Comparison of ENCODE assay signal across 20 cellular contexts in genomic region chr4:44017422-44017739, GRCh38.
DNase-seq lines count a peak whose midpoint lies in the region; ATAC-seq and TF ChIP-seq lines count a peak whose summit lies in the region.
"Had no signal": no experiment of that assay in that cellular context is flagged by ENCODE, and none has a peak within 500 bp of the region (broad histone marks: within the 10 kb centered on the region; RNA-seq: fewer than 3 reads in every experiment).

No MANE protein-coding gene starts in this region.

- BruUV-seq in Caco-2 (replicated peaks; lab: Mats Ljungman, UMichigan): no TSS peak
- BruUV-seq in Panc1 (replicated peaks; lab: Mats Ljungman, UMichigan): no TSS peak

- H3K9me3 Mint-ChIP-seq in Caco-2 (ENCODE audit: unreplicated experiment): no peaks in the 10 kb centered on the region

- H3K9me3 ChIP-seq in Caco-2 (no peaks in the 10 kb centered on the region), Panc1 (ENCODE audit: control insufficient read depth, insufficient read depth, low read depth, low read length) (no peaks in the 10 kb centered on the region)
- H3K9me3 ChIP-seq: SJCRH30 had no signal

- POLR2A ChIA-PET in Caco-2 (lab: Charles Lee) (no interaction called here), Panc1 (lab: Charles Lee) (no interaction called here)

- H3K27me3 Mint-ChIP-seq in Caco-2 (ENCODE audit: insufficient read depth, unreplicated experiment): no peaks in the 10 kb centered on the region
- H3K27me3 Mint-ChIP-seq: CD4-positive, CD25-positive, alpha-beta regulatory T cell had no signal

- no peaks in the 10 kb centered on the region for H3K4me1 Mint-ChIP-seq in Caco-2 (ENCODE audit: low read depth, unreplicated experiment)
- H3K4me1 Mint-ChIP-seq: CD4-positive, CD25-positive, alpha-beta regulatory T cell had no signal

- ATAC-seq in Panc1: peak; percentile 76
- ATAC-seq: PC-3, Right ventricle myocardium inferior had no signal

- H3K36me3 ChIP-seq in Caco-2 (ENCODE audit: control insufficient read depth, insufficient read depth, low read length) (no peaks in the 10 kb centered on the region), Panc1 (ENCODE audit: control insufficient read depth, insufficient read depth, low read length) (no peaks in the 10 kb centered on the region; the same call in 1 of the 2 replicates)
- H3K36me3 ChIP-seq: BLaER1, SJCRH30 had no signal

- H3K4me3 Mint-ChIP-seq in Caco-2 (ENCODE audit: unreplicated experiment): peak overlapping the region; percentile 46
- H3K4me3 Mint-ChIP-seq: CD4-positive, CD25-positive, alpha-beta regulatory T cell had no signal

- intact Hi-C loops in Caco-2 (cut with micrococcal nuclease; ENCODE audit: unreplicated experiment): no loop called here
- intact Hi-C loops in Panc1 (cut with micrococcal nuclease; ENCODE audit: unreplicated experiment): no loop called here

- H3K27me3 ChIP-seq in Caco-2 (replicated peaks; ENCODE audit: control insufficient read depth, insufficient read depth, low read length) (no peaks in the 10 kb centered on the region), Panc1 (ENCODE audit: control insufficient read depth, insufficient read depth, low read length) (no peaks in the 10 kb centered on the region)
- H3K27me3 ChIP-seq: SJCRH30 had no signal

- in situ Hi-C loops in Panc1 (cut with HindIII; ENCODE audit: low pct_unique_long_range_greater_than_20kb, low sequenced_read_pairs): no loop called here

- no peak for TF ChIP-seq CTCF in Caco-2 (IDR thresholded peaks at IDR 0.05; ENCODE audit: insufficient read depth in 1 of 2, low read depth in 1 of 2, low read length in 1 of 2, severe bottlenecking in 1 of 2, unreplicated experiment in 1 of 2)
- no peak for TF ChIP-seq CTCF in Panc1 (IDR thresholded peaks at IDR 0.05)

- DNase-seq in NCI-H1092 (lab: John Stamatoyannopoulos, UW) (peak; percentile 24), NCI-H1092 treated with DMSO at 0.1 percent for 48 hours (lab: John Stamatoyannopoulos, UW) (no peak), Caco-2 (no peak), NCI-H146 treated with DMSO at 0.1 percent for 48 hours (lab: John Stamatoyannopoulos, UW; ENCODE audit: unreplicated experiment) (peak; percentile 16), Panc1 (ENCODE audit: low read depth, low spot score) (peak; percentile 4), AG08395 (ENCODE audit: low spot score) (no peak), DMS79 treated with DMSO at 0.1 percent for 48 hours (lab: John Stamatoyannopoulos, UW) (no peak), HK-2 (ENCODE audit: unreplicated experiment) (no peak)
- DNase-seq: 8988T; CD4-positive, CD25-positive, alpha-beta regulatory T cell; DND-41; Karpas-422; NCI-H187; NCI-H446 treated with DMSO at 0.1 percent for 48 hours; NCI-H526; PC-3; T-helper 2 cell had no signal

- CTCF ChIA-PET in Caco-2 (lab: Charles Lee) (no interaction called here), Panc1 (lab: Charles Lee) (no interaction called here)

- H3K36me3 Mint-ChIP-seq in Caco-2 (ENCODE audit: insufficient read depth, unreplicated experiment): no peaks in the 10 kb centered on the region
- H3K36me3 Mint-ChIP-seq: CD4-positive, CD25-positive, alpha-beta regulatory T cell had no signal

- H3K4me3 ChIP-seq in Caco-2 (ENCODE audit: low read depth, low read length) (no peak overlapping the region), Panc1 (ENCODE audit: low read depth in 2 of 2, low read length in 2 of 2) (peak overlapping the region; percentile 47 to 72)
- H3K4me3 ChIP-seq: BLaER1 had no signal

- H3K4me1 ChIP-seq in Caco-2 (no peaks in the 10 kb centered on the region), Panc1 (ENCODE audit: control insufficient read depth, insufficient read depth, low read length) (no peaks in the 10 kb centered on the region)
- H3K4me1 ChIP-seq: BLaER1, SJCRH30 had no signal

- H3K27ac ChIP-seq in Panc1 (ENCODE audit: low read length): peak overlapping the region; percentile 82
- H3K27ac ChIP-seq: BLaER1, SJCRH30 had no signal

- H3K27ac Mint-ChIP-seq in Caco-2 (ENCODE audit: unreplicated experiment): no peak overlapping the region
- H3K27ac Mint-ChIP-seq: CD4-positive, CD25-positive, alpha-beta regulatory T cell had no signal

Comparison
In these comparisons a context has a peak if more than half of its experiments do, and no peak if none do; other contexts are left out.
1. DNase-seq: peak in NCI-H1092 (single experiment), NCI-H146 treated with DMSO at 0.1 percent for 48 hours (single experiment) and Panc1 (single experiment); none in NCI-H1092 treated with DMSO at 0.1 percent for 48 hours (single experiment), Caco-2 (0 of 2), AG08395 (single experiment), DMS79 treated with DMSO at 0.1 percent for 48 hours (single experiment) and HK-2 (single experiment).